In the genomic region with DNA sequence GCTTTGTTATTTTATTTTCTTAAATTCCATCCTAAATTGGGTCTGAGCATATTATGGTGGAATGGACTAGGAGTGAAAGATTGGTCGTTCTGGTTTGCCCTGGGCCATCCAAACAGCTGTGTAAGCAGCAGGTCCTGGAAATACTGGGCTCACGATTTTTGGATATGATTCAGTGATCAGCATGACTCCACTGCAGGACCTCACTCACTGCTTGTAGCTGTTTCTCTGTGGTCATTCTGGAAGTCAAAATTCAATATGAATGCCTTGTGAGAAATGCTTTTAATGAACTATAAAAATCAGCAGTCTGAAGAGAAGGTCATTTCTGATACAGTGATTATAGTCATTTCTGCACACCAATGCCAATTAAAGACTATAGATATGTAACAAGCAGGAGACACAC, we compare ENCODE assay signal across 15 cellular contexts.
DNase-seq lines count a peak whose midpoint lies in the region; ATAC-seq, FAIRE-seq and TF ChIP-seq lines count a peak whose summit lies in the region.
"Had no signal": no experiment of that assay in that cellular context is flagged by ENCODE, and none has a peak within 500 bp of the region (broad histone marks: within the 10 kb centered on the region; RNA-seq: fewer than 3 reads in every experiment).

No MANE protein-coding gene starts in this region.

- no peak for FAIRE-seq in GM12892 (lab: Jason Lieb, UNC)
- FAIRE-seq: islet of Langerhans, urothelium cell line had no signal

- peak; percentile 26 for DNase-seq in A172 (ENCODE audit: low spot score)
- DNase-seq in HFFc6 = peak; percentile 29
- DNase-seq in chondrocyte (ENCODE audit: low spot score) = no peak
- DNase-seq in kidney epithelial cell (ENCODE audit: low read depth) = peak; percentile 14
- DNase-seq in GM12892 (ENCODE audit: insufficient read length) = no peak
- no peak for DNase-seq in glutamatergic neuron
- no peak for DNase-seq in posterior vena cava (ENCODE audit: low spot score)
- DNase-seq: activated CD4-positive, CD25-positive, alpha-beta regulatory T cell treated with anti-CD3 and anti-CD28 coated beads, Interleukin-2, amount 50 U/mL, for 72 hours; activated T-cell treated with anti-CD3 and anti-CD28 coated beads, Interleukin-2, amount 50 U/mL, for 1 hour; DND-41; naive thymus-derived CD4-positive, alpha-beta T cell; NK-92 treated with Interleukin-12 subunit alpha and Interleukin-12 subunit beta, amount 100 ng/mL, for 24 hours had no signal

- no peak for TF ChIP-seq POLR2A in GM12892 (IDR thresholded peaks at IDR 0.05; ENCODE audit: low read depth, low read length)

- ATAC-seq in HG03095 (IDR thresholded peaks at IDR 0.05; ENCODE audit: unreplicated experiment) = no peak
- ATAC-seq: naive thymus-derived CD4-positive, alpha-beta T cell had no signal

- intact Hi-C loops in posterior vena cava (cut with DNase I) = no loop called here

- H3K27ac Mint-ChIP-seq in HFFc6 = no peak overlapping the region; the same call in 1 of the 2 replicates
- H3K27ac Mint-ChIP-seq in chondrocyte (ENCODE audit: unreplicated experiment) = peak overlapping the region; percentile 86
- no peak overlapping the region for H3K27ac Mint-ChIP-seq in glutamatergic neuron (ENCODE audit: unreplicated experiment)
- H3K27ac Mint-ChIP-seq: naive thymus-derived CD4-positive, alpha-beta T cell had no signal

- no peaks in the 10 kb centered on the region for H3K27me3 ChIP-seq in kidney epithelial cell (ENCODE audit: control insufficient read depth, insufficient read depth, low read length)

- H3K36me3 ChIP-seq in kidney epithelial cell (ENCODE audit: control insufficient read depth, insufficient read depth, low read length) = no peaks in the 10 kb centered on the region

- H3K4me3 ChIP-seq in kidney epithelial cell (ENCODE audit: low read depth, low read length) = no peak overlapping the region

- peaks cover 28% of the 10 kb centered on the region for H3K4me1 Mint-ChIP-seq in HFFc6 (ENCODE audit: low read depth)
- peaks cover 61% of the 10 kb centered on the region for H3K4me1 Mint-ChIP-seq in chondrocyte (ENCODE audit: low read depth)
- H3K4me1 Mint-ChIP-seq in glutamatergic neuron (ENCODE audit: low read depth, unreplicated experiment) = peaks cover 4% of the 10 kb centered on the region

- no peak overlapping the region for H3K4me3 Mint-ChIP-seq in HFFc6
- H3K4me3 Mint-ChIP-seq in chondrocyte (ENCODE audit: unreplicated experiment) = peak overlapping the region; percentile 42
- H3K4me3 Mint-ChIP-seq in glutamatergic neuron (ENCODE audit: unreplicated experiment) = no peak overlapping the region
- H3K4me3 Mint-ChIP-seq: naive thymus-derived CD4-positive, alpha-beta T cell had no signal

- H3K9me3 Mint-ChIP-seq in HFFc6 (no peaks in the 10 kb centered on the region), chondrocyte (ENCODE audit: low read depth) (peaks cover 3% of the 10 kb centered on the region), glutamatergic neuron (ENCODE audit: unreplicated experiment) (no peaks in the 10 kb centered on the region)
- H3K9me3 Mint-ChIP-seq: naive thymus-derived CD4-positive, alpha-beta T cell had no signal

- H3K27me3 Mint-ChIP-seq in HFFc6 (ENCODE audit: insufficient read depth) (no peaks in the 10 kb centered on the region), chondrocyte (ENCODE audit: low read depth) (no peaks in the 10 kb centered on the region), glutamatergic neuron (ENCODE audit: unreplicated experiment) (no peaks in the 10 kb centered on the region)

- 0 out of 2 replicates have a peak, but pooled peaks cover 6% of the 10 kb centered on the region for H3K36me3 Mint-ChIP-seq in HFFc6 (ENCODE audit: low read depth)
- no peaks in the 10 kb centered on the region for H3K36me3 Mint-ChIP-seq in chondrocyte (ENCODE audit: low read depth)
- no peaks in the 10 kb centered on the region for H3K36me3 Mint-ChIP-seq in glutamatergic neuron (ENCODE audit: unreplicated experiment)
- H3K36me3 Mint-ChIP-seq: naive thymus-derived CD4-positive, alpha-beta T cell had no signal

- no peak for TF ChIP-seq CTCF in HFFc6 (IDR thresholded peaks at IDR 0.05)
- TF ChIP-seq CTCF in chondrocyte (IDR thresholded peaks at IDR 0.05) = no peak
- no peak for TF ChIP-seq CTCF in kidney epithelial cell (IDR thresholded peaks at IDR 0.05; ENCODE audit: insufficient read depth, low read length, poor library complexity, severe bottlenecking)
- no peak for TF ChIP-seq CTCF in glutamatergic neuron (IDR thresholded peaks at IDR 0.05; ENCODE audit: partially characterized antibody, unreplicated experiment)

Comparison
In these comparisons a context has a peak if more than half of its experiments do, and no peak if none do; other contexts are left out.
1. DNase-seq: peak in A172 (single experiment), HFFc6 (single experiment) and kidney epithelial cell (single experiment); none in chondrocyte (single experiment), GM12892 (single experiment), glutamatergic neuron (single experiment) and posterior vena cava (single experiment).